In the genomic region with DNA sequence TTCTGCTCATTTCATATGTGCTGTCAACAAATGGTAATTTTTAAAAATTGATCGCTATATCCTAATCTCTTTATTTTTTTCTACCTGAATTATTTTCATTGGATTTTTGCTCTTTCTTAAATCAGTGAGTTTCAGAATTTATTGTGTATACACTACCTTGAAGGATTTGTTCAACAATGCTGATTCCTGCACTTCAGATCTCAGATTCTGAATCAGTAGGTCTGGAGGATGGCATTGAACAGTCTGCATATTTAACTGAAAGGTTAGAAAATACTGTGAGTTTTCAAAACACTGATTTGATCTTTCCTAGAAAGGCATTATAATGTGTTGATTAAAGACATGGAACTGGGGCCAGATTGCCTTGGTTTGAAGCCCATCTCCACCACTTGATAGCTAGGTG, we compare ENCODE assay signal across 2 cellular contexts.
TF ChIP-seq lines count a peak whose summit lies in the region.

No MANE protein-coding gene starts in this region.

TF ChIP-seq in IMR-90, 13 proteins besides CTCF, POLR2A, EP300 and RAD21:
- TF ChIP-seq ELK1 (IDR thresholded peaks at IDR 0.05; ENCODE audit: borderline replicate concordance, low read depth, low read length), result no peak
- no peak for TF ChIP-seq MXI1 (IDR thresholded peaks at IDR 0.05; ENCODE audit: borderline replicate concordance, low read depth, low read length)
- TF ChIP-seq BHLHE40 (IDR thresholded peaks at IDR 0.05; ENCODE audit: low read depth, low read length), result no peak
- TF ChIP-seq MAZ (IDR thresholded peaks at IDR 0.05; ENCODE audit: borderline replicate concordance, low read depth, low read length), result no peak
- TF ChIP-seq FOS (IDR thresholded peaks at IDR 0.05; ENCODE audit: low read depth, low read length), result no peak
- no peak for TF ChIP-seq CEBPB (IDR thresholded peaks at IDR 0.05; ENCODE audit: low read depth, low read length)
- TF ChIP-seq, protein P1, sequence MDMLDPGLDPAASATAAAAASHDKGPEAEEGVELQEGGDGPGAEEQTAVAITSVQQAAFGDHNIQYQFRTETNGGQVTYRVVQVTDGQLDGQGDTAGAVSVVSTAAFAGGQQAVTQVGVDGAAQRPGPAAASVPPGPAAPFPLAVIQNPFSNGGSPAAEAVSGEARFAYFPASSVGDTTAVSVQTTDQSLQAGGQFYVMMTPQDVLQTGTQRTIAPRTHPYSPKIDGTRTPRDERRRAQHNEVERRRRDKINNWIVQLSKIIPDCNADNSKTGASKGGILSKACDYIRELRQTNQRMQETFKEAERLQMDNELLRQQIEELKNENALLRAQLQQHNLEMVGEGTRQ (IDR thresholded peaks at IDR 0.05; ENCODE audit: low read depth, low read length), result no peak
- no peak for TF ChIP-seq RCOR1 (IDR thresholded peaks at IDR 0.05; ENCODE audit: insufficient replicate concordance, low read length)
- TF ChIP-seq CHD1 (IDR thresholded peaks at IDR 0.05; ENCODE audit: low read depth, low read length), result no peak

TF ChIP-seq in GM12878, 131 proteins besides CTCF, POLR2A, EP300 and RAD21:
- TF ChIP-seq STAT1 (conservative IDR thresholded peaks at IDR 0.05), result no peak
- TF ChIP-seq, protein P2, sequence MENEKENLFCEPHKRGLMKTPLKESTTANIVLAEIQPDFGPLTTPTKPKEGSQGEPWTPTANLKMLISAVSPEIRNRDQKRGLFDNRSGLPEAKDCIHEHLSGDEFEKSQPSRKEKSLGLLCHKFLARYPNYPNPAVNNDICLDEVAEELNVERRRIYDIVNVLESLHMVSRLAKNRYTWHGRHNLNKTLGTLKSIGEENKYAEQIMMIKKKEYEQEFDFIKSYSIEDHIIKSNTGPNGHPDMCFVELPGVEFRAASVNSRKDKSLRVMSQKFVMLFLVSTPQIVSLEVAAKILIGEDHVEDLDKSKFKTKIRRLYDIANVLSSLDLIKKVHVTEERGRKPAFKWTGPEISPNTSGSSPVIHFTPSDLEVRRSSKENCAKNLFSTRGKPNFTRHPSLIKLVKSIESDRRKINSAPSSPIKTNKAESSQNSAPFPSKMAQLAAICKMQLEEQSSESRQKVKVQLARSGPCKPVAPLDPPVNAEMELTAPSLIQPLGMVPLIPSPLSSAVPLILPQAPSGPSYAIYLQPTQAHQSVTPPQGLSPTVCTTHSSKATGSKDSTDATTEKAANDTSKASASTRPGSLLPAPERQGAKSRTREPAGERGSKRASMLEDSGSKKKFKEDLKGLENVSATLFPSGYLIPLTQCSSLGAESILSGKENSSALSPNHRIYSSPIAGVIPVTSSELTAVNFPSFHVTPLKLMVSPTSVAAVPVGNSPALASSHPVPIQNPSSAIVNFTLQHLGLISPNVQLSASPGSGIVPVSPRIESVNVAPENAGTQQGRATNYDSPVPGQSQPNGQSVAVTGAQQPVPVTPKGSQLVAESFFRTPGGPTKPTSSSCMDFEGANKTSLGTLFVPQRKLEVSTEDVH (IDR thresholded peaks at IDR 0.05; ENCODE audit: low read depth, partially characterized antibody), result no peak
- no peak for TF ChIP-seq MXI1 (IDR thresholded peaks at IDR 0.05; ENCODE audit: low read depth, low read length)
- TF ChIP-seq SPI1 (IDR thresholded peaks at IDR 0.05; ENCODE audit: borderline replicate concordance, insufficient read depth, low read depth, low read length), result no peak
- no peak for TF ChIP-seq CEBPB (IDR thresholded peaks at IDR 0.05; ENCODE audit: borderline replicate concordance in 1 of 2, low read depth in 2 of 2, low read length in 2 of 2)
- TF ChIP-seq, protein P1 (IDR thresholded peaks at IDR 0.05; ENCODE audit: borderline replicate concordance, low read depth, low read length), result no peak
- no peak for TF ChIP-seq SKIL (IDR thresholded peaks at IDR 0.05; ENCODE audit: low read depth, poor library complexity, severe bottlenecking)
- TF ChIP-seq ZNF207 (IDR thresholded peaks at IDR 0.05; ENCODE audit: borderline replicate concordance), result no peak
- TF ChIP-seq EGR1 (IDR thresholded peaks at IDR 0.05; ENCODE audit: borderline replicate concordance in 1 of 2, low read depth in 2 of 2, low read length in 2 of 2), result no peak
- TF ChIP-seq RBBP5 (conservative IDR thresholded peaks at IDR 0.05), result no peak
- TF ChIP-seq IRF3 (IDR thresholded peaks at IDR 0.05), result no peak
- TF ChIP-seq CHD4 (IDR thresholded peaks at IDR 0.05), result no peak
- TF ChIP-seq CBX3 (IDR thresholded peaks at IDR 0.05; ENCODE audit: borderline replicate concordance, low read depth), result no peak
- TF ChIP-seq ETV6 (conservative IDR thresholded peaks at IDR 0.05 in 1 of 2, IDR thresholded peaks at IDR 0.05 in 1 of 2; ENCODE audit: borderline replicate concordance in 1 of 2, low read depth in 1 of 2), result no peak
